Comparison of ENCODE assay signal across 20 cellular contexts in genomic region chr19:29188289-29188688, GRCh38. TPM values are rescaled to one million over a fixed set of nuclear protein-coding genes. Genes with fewer than 3 reads are reported as not detected.
A peak's percentile ranks its signal among the peaks of the same experiment; 100 is the strongest.
DNase-seq lines count a peak whose midpoint lies in the region; ATAC-seq and TF ChIP-seq lines count a peak whose summit lies in the region.
"Had no signal": no experiment of that assay in that cellular context is flagged by ENCODE, and none has a peak within 500 bp of the region (broad histone marks: within the 10 kb centered on the region; RNA-seq: fewer than 3 reads in every experiment).

No MANE protein-coding gene starts in this region.

- no peak for TF ChIP-seq POLR2A in gastrocnemius medialis (IDR thresholded peaks at IDR 0.05)

- no peak overlapping the region for H3K4me3 Mint-ChIP-seq in activated CD4-positive, alpha-beta T cell treated with anti-CD3 and anti-CD28 coated beads, Interleukin-2, amount 10 ng/mL, durations not matched to agents 24 days and 14 days
- H3K4me3 Mint-ChIP-seq: B cell; CD4-positive, CD25-positive, alpha-beta regulatory T cell; CD8-positive, alpha-beta T cell; GM23338; H9 had no signal

- H3K36me3 ChIP-seq in osteoblast (ENCODE audit: insufficient read depth, low read length), result no peaks in the 10 kb centered on the region
- H3K36me3 ChIP-seq in gastrocnemius medialis, result no peaks in the 10 kb centered on the region
- H3K36me3 ChIP-seq: BLaER1 had no signal

- no peak for TF ChIP-seq CTCF in osteoblast (IDR thresholded peaks at IDR 0.05; ENCODE audit: extremely low read depth, low read depth, low read length)
- TF ChIP-seq CTCF in gastrocnemius medialis (IDR thresholded peaks at IDR 0.05 in 4 of 5, conservative IDR thresholded peaks at IDR 0.05 in 1 of 5), result no peak

- no peaks in the 10 kb centered on the region for H3K79me2 ChIP-seq in osteoblast (ENCODE audit: insufficient read depth, low read length)

- no peak overlapping the region for H3K27ac Mint-ChIP-seq in activated CD4-positive, alpha-beta T cell treated with anti-CD3 and anti-CD28 coated beads, Interleukin-2, amount 10 ng/mL, durations not matched to agents 24 days and 14 days
- H3K27ac Mint-ChIP-seq: B cell; CD4-positive, CD25-positive, alpha-beta regulatory T cell; CD8-positive, alpha-beta T cell; GM23338 had no signal

- intact Hi-C loops in activated CD4-positive, alpha-beta T cell treated with anti-CD3 and anti-CD28 coated beads, Interleukin-2, amount 10 ng/mL, durations not matched to agents 24 days and 14 days (cut with micrococcal nuclease), result no loop called here
- intact Hi-C loops in left ventricle myocardium superior (cut with micrococcal nuclease), result no loop called here
- intact Hi-C loops in cardiac septum (cut with DNase I), result no loop called here
- intact Hi-C loops in gastrocnemius medialis (cut with DNase I; ENCODE audit: low total_unique reads), result no loop called here

- H3K27ac ChIP-seq in osteoblast (ENCODE audit: low read depth, low read length), result no peak overlapping the region
- no peak overlapping the region for H3K27ac ChIP-seq in gastrocnemius medialis
- H3K27ac ChIP-seq: 22Rv1, BLaER1, C4-2B had no signal

- H3K4me3 ChIP-seq in osteoblast (ENCODE audit: insufficient read depth, low read length) (no peak overlapping the region), gastrocnemius medialis (no peak overlapping the region)
- H3K4me3 ChIP-seq: BLaER1, GM23338 had no signal

- peaks cover 4% of the 10 kb centered on the region for H3K4me1 Mint-ChIP-seq in activated CD4-positive, alpha-beta T cell treated with anti-CD3 and anti-CD28 coated beads, Interleukin-2, amount 10 ng/mL, durations not matched to agents 24 days and 14 days
- H3K4me1 Mint-ChIP-seq: B cell had no signal

- H3K36me3 Mint-ChIP-seq in activated CD4-positive, alpha-beta T cell treated with anti-CD3 and anti-CD28 coated beads, Interleukin-2, amount 10 ng/mL, durations not matched to agents 24 days and 14 days (ENCODE audit: low read depth), result no peaks in the 10 kb centered on the region
- H3K36me3 Mint-ChIP-seq: CD4-positive, CD25-positive, alpha-beta regulatory T cell; CD8-positive, alpha-beta T cell had no signal

- H4K20me1 ChIP-seq in osteoblast (ENCODE audit: insufficient read depth, low read length), result no peaks in the 10 kb centered on the region
- H4K20me1 ChIP-seq: BLaER1 had no signal

- no peaks in the 10 kb centered on the region for H3K27me3 Mint-ChIP-seq in activated CD4-positive, alpha-beta T cell treated with anti-CD3 and anti-CD28 coated beads, Interleukin-2, amount 10 ng/mL, durations not matched to agents 24 days and 14 days
- H3K27me3 Mint-ChIP-seq: CD4-positive, CD25-positive, alpha-beta regulatory T cell had no signal

- no peaks in the 10 kb centered on the region for H3K9me3 Mint-ChIP-seq in activated CD4-positive, alpha-beta T cell treated with anti-CD3 and anti-CD28 coated beads, Interleukin-2, amount 10 ng/mL, durations not matched to agents 24 days and 14 days
- H3K9me3 Mint-ChIP-seq: CD4-positive, CD25-positive, alpha-beta regulatory T cell; CD8-positive, alpha-beta T cell; GM23338; H9 had no signal

- in situ Hi-C loops in gastrocnemius medialis (cut with MboI; ENCODE audit: low sequenced_read_pairs in 4 of 4), result no loop called here

- H3K27me3 ChIP-seq in osteoblast (ENCODE audit: insufficient read depth, low read length), result no peaks in the 10 kb centered on the region
- H3K27me3 ChIP-seq in gastrocnemius medialis, result no peaks in the 10 kb centered on the region
- H3K27me3 ChIP-seq: BLaER1 had no signal

- no peaks in the 10 kb centered on the region for H3K9me3 ChIP-seq in osteoblast (ENCODE audit: low read depth, low read length)
- no peaks in the 10 kb centered on the region for H3K9me3 ChIP-seq in gastrocnemius medialis
- H3K9me3 ChIP-seq: BLaER1, Caco-2 had no signal

- no peak overlapping the region for H3K4me2 ChIP-seq in osteoblast (ENCODE audit: insufficient read depth, low read length)
- H3K4me2 ChIP-seq: BLaER1, GM23338 had no signal

- no peaks in the 10 kb centered on the region for H3K4me1 ChIP-seq in osteoblast (ENCODE audit: insufficient read depth, low read length)
- H3K4me1 ChIP-seq in gastrocnemius medialis, result no peaks in the 10 kb centered on the region

- ATAC-seq in left ventricle myocardium superior (peak; percentile 53), gastrocnemius medialis (peak; percentile 46 to 56), GM21717 (IDR thresholded peaks at IDR 0.05; ENCODE audit: unreplicated experiment) (no peak), HG03565 (IDR thresholded peaks at IDR 0.05; ENCODE audit: unreplicated experiment) (no peak)
- ATAC-seq: CD8-positive, alpha-beta T cell; GM23338; HCT116 had no signal

- H2AFZ ChIP-seq in osteoblast (ENCODE audit: low read length), result no peak overlapping the region
- H2AFZ ChIP-seq: GM23338 had no signal

- DNase-seq in activated CD4-positive, alpha-beta T cell treated with anti-CD3 and anti-CD28 coated beads, Interleukin-2, amount 10 ng/mL, durations not matched to agents 24 days and 14 days, result peak; percentile 35
- DNase-seq in activated CD4-positive, alpha-beta T cell treated with anti-CD3 and anti-CD28 coated beads, Interleukin-2, amount 50 U/mL, for 1 hour, result no peak
- peak; percentile 32 for DNase-seq in left ventricle myocardium superior
- DNase-seq in cardiac septum (ENCODE audit: low spot score), result no peak
- peak; percentile 46 for DNase-seq in osteoblast (ENCODE audit: insufficient read length, low spot score, missing footprints)
- DNase-seq in gastrocnemius medialis, result peak in 1 of 2 donors; percentile 42
- DNase-seq: Caco-2; CD4-positive, CD25-positive, alpha-beta regulatory T cell; CD8-positive, alpha-beta T cell; DMS153; DND-41; H9 had no signal

RNA-seq across cellular contexts. Expression of gene UQCRFS1, which starts 24.7 kb away (rescaled TPM):
- total RNA-seq in activated CD4-positive, alpha-beta T cell treated with anti-CD3 and anti-CD28 coated beads, Interleukin-2, amount 10 ng/mL, durations not matched to agents 24 days and 14 days, result 44.5 and 45.4 TPM in 2 replicates
- total RNA-seq in left ventricle myocardium superior, result 169 TPM
- total RNA-seq in cardiac septum, result 112 TPM
- total RNA-seq in osteoblast, result 31.8 and 33.6 TPM in 2 replicates
- 100 to 1,000 TPM in 3 of 4 donors, 10 to 100 TPM in 1; 78.1 to 142 (median 106) TPM for total RNA-seq in gastrocnemius medialis

Comparison
In these comparisons a context has a peak if more than half of its experiments do, and no peak if none do; other contexts are left out.
1. DNase-seq: peak in activated CD4-positive, alpha-beta T cell treated with anti-CD3 and anti-CD28 coated beads, Interleukin-2, amount 10 ng/mL, durations not matched to agents 24 days and 14 days (single experiment), left ventricle myocardium superior (single experiment) and osteoblast (single experiment); none in activated CD4-positive, alpha-beta T cell treated with anti-CD3 and anti-CD28 coated beads, Interleukin-2, amount 50 U/mL, for 1 hour (single experiment) and cardiac septum (single experiment).
2. ATAC-seq: peak in left ventricle myocardium superior (single experiment) and gastrocnemius medialis (2 of 2); none in GM21717 (single experiment) and HG03565 (single experiment).